ENCODE assay signal across 7 cellular contexts in genomic region chr17:68777856-68778694, GRCh38.
DNase-seq lines count a peak whose midpoint lies in the region; ATAC-seq, FAIRE-seq and TF ChIP-seq lines count a peak whose summit lies in the region.

No MANE protein-coding gene starts in this region.

- peaks cover 23% of the 10 kb centered on the region for H3K4me1 Mint-ChIP-seq in type B pancreatic cell (ENCODE audit: unreplicated experiment)

- no peak for TF ChIP-seq CTCF in K562 (IDR thresholded peaks at IDR 0.05 in 2 of 3, conservative IDR thresholded peaks at IDR 0.05 in 1 of 3; ENCODE audit: insufficient read depth in 2 of 3, low read depth in 1 of 3, low read length in 3 of 3)
- TF ChIP-seq CTCF in type B pancreatic cell (conservative IDR thresholded peaks at IDR 0.05) = no peak

- H3K23ac ChIP-seq in mesenchymal stem cell (ENCODE audit: low read length in 2 of 2) = no peak overlapping the region

- H3K27me3 Mint-ChIP-seq in type B pancreatic cell = no peaks in the 10 kb centered on the region

- TF ChIP-seq POLR2A in K562 (conservative IDR thresholded peaks at IDR 0.05) = no peak

- no TSS peak for BruUV-seq in K562 (replicated peaks; lab: Mats Ljungman, UMichigan)

- no peaks in the 10 kb centered on the region for H3K36me3 ChIP-seq in K562 (ENCODE audit: control insufficient read depth, insufficient read depth, low read length)
- H3K36me3 ChIP-seq in mesenchymal stem cell (ENCODE audit: control insufficient read depth in 1 of 2, insufficient read depth in 2 of 2, low read depth in 1 of 2, low read length in 2 of 2) = no peaks in the 10 kb centered on the region

- peak overlapping the region; percentile 6 for H4K8ac ChIP-seq in mesenchymal stem cell (ENCODE audit: low read length)

- H3K4me2 ChIP-seq in K562 (ENCODE audit: insufficient read depth, low read length) = no peak overlapping the region
- H3K4me2 ChIP-seq in mesenchymal stem cell (ENCODE audit: low read length, poor library complexity, severe bottlenecking) = no peak overlapping the region

- H2BK15ac ChIP-seq in mesenchymal stem cell (ENCODE audit: low read depth, poor library complexity, severe bottlenecking) = no peak overlapping the region

- CTCF ChIA-PET in K562 (lab: Yijun Ruan, JAX; ENCODE audit: low intra/inter-chr PET ratio) = interaction anchor here (0.6 to 3.6 kb wide), 4 partner anchors 194 to 758 kb away, joined by 3 to 44 read pairs (median 9); no protein-coding TSS in a partner anchor

- no peaks in the 10 kb centered on the region for H3K4me1 ChIP-seq in K562 (replicated peaks in 1 of 2; ENCODE audit: control insufficient read depth in 2 of 2, insufficient read depth in 2 of 2, low read length in 2 of 2)
- H3K4me1 ChIP-seq in mesenchymal stem cell (ENCODE audit: control insufficient read depth, insufficient read depth, low read depth, low read length) = peaks cover 4% of the 10 kb centered on the region

- H3K4me3 ChIP-seq in K562 (no peak overlapping the region), mesenchymal stem cell (ENCODE audit: insufficient read depth in 1 of 2, low read depth in 1 of 2, low read length in 2 of 2) (peak overlapping the region in 1 of 2 experiments; percentile 51)

- H2BK12ac ChIP-seq in mesenchymal stem cell (ENCODE audit: low read length in 2 of 2) = peak overlapping the region; percentile 57 to 89

- H3K9me3 ChIP-seq in K562 (replicated peaks; ENCODE audit: control insufficient read depth, insufficient read depth, low read depth, low read length) (no peaks in the 10 kb centered on the region), mesenchymal stem cell (ENCODE audit: control insufficient read depth, low read length) (no peaks in the 10 kb centered on the region)

- peak overlapping the region; percentile 19 for H3K27ac Mint-ChIP-seq in type B pancreatic cell

- peak overlapping the region; percentile 49 for H2BK120ac ChIP-seq in mesenchymal stem cell (ENCODE audit: low read depth, low read length)

- no peak overlapping the region for H3K9ac ChIP-seq in K562 (ENCODE audit: insufficient read depth in 1 of 2, low read depth in 2 of 2, low read length in 2 of 2)
- H3K9ac ChIP-seq in mesenchymal stem cell (ENCODE audit: low read length) = peak overlapping the region; percentile 84

- H3K27ac ChIP-seq in K562 (ENCODE audit: extremely low read depth, low read depth, low read length) = no peak overlapping the region
- no peak overlapping the region for H3K27ac ChIP-seq in mesenchymal stem cell (ENCODE audit: low read length, poor library complexity, severe bottlenecking)

- in situ Hi-C loops in K562 (cut with MboI) = loop anchor here (5.0 to 10.0 kb wide), 5 partner anchors 189 to 747 kb away; no protein-coding TSS in a partner anchor

- H2AFZ ChIP-seq in K562 (ENCODE audit: low read depth, low read length) = no peak overlapping the region
- no peak overlapping the region for H2AFZ ChIP-seq in mesenchymal stem cell (ENCODE audit: low read depth, low read length)

- H3K18ac ChIP-seq in mesenchymal stem cell (ENCODE audit: low read depth in 1 of 2, low read length in 2 of 2) = peak overlapping the region; percentile 67 to 79

- peak overlapping the region; percentile 83 for H4K91ac ChIP-seq in mesenchymal stem cell (ENCODE audit: low read length)

- no peaks in the 10 kb centered on the region for H3K79me2 ChIP-seq in K562 (ENCODE audit: control insufficient read depth, insufficient read depth, low read length)

- peak overlapping the region; percentile 7 for H3K4me3 Mint-ChIP-seq in type B pancreatic cell

- no peak overlapping the region for H2AK5ac ChIP-seq in mesenchymal stem cell (ENCODE audit: low read length, severe bottlenecking)

- WGBS in K562 (ENCODE audit: insufficient coverage, low coverage, missing lambda C conversion rate) = 15% methylated on average over 10 of the region's 10 CpGs
- WGBS in mesenchymal stem cell = 71% methylated on average over 7 of the region's 10 CpGs

- no peaks in the 10 kb centered on the region for H3K9me1 ChIP-seq in K562 (ENCODE audit: control insufficient read depth, insufficient read depth, low read length)

- TF ChIP-seq EP300 in K562 (IDR thresholded peaks at IDR 0.05; ENCODE audit: low read length) = no peak

- no peak for TF ChIP-seq RAD21 in K562 (CRISPR knock-in tag; conservative IDR thresholded peaks at IDR 0.05 in 1 of 2, IDR thresholded peaks at IDR 0.05 in 1 of 2)

- peak; percentile 87 for DNase-seq in NCI-H2029 (lab: John Stamatoyannopoulos, UW)
- DNase-seq in K562 (ENCODE audit: extremely low read depth in 1 of 4, low spot score in 3 of 4) = no peak
- no peak for DNase-seq in mesenchymal stem cell
- DNase-seq in type B pancreatic cell (ENCODE audit: extremely low spot score, unreplicated experiment) = no peak
- DNase-seq in OCI-M1 (lab: John Stamatoyannopoulos, UW) = no peak
- no peak for DNase-seq in stimulated activated CD4-positive, alpha-beta T cell treated with anti-CD3 and anti-CD28 coated beads, Interleukin-4, amount 100 ng/mL, for 1 hour

- H3K4ac ChIP-seq in mesenchymal stem cell (ENCODE audit: low read depth in 1 of 2, low read length in 2 of 2) = no peak overlapping the region

- no peaks in the 10 kb centered on the region for H4K20me1 ChIP-seq in K562 (replicated peaks; ENCODE audit: control insufficient read depth, insufficient read depth, low read length)

- no peaks in the 10 kb centered on the region for H3K79me1 ChIP-seq in mesenchymal stem cell (replicated peaks; ENCODE audit: low read length, poor library complexity, severe bottlenecking)

- no peak overlapping the region for H3K14ac ChIP-seq in mesenchymal stem cell (ENCODE audit: low read length in 2 of 2)

- intact Hi-C loops in K562 (cut with micrococcal nuclease) = loop anchor here (1.0 to 5.0 kb wide), 3 partner anchors 129 to 457 kb away; no protein-coding TSS in a partner anchor

- no peak overlapping the region for H2BK5ac ChIP-seq in mesenchymal stem cell (ENCODE audit: low read depth, low read length, poor library complexity, severe bottlenecking)

- H3K36me3 Mint-ChIP-seq in type B pancreatic cell = no peaks in the 10 kb centered on the region

- FAIRE-seq in K562 (lab: Jason Lieb, UNC) = no peak

- ATAC-seq in K562 (no peak), GM21619 (IDR thresholded peaks at IDR 0.05; ENCODE audit: unreplicated experiment) (no peak)

- no peaks in the 10 kb centered on the region for H3K9me3 Mint-ChIP-seq in type B pancreatic cell

- POLR2A ChIA-PET in K562 (lab: Yijun Ruan, JAX) = no interaction called here

- no peaks in the 10 kb centered on the region for H3K27me3 ChIP-seq in K562 (ENCODE audit: control insufficient read depth in 2 of 2, insufficient read depth in 2 of 2, low read length in 2 of 2)
- no peaks in the 10 kb centered on the region for H3K27me3 ChIP-seq in mesenchymal stem cell (ENCODE audit: control insufficient read depth in 1 of 2, insufficient read depth in 1 of 2, low read length in 2 of 2)

TF ChIP-seq in K562, 482 proteins besides CTCF, POLR2A, EP300 and RAD21:
- TF ChIP-seq HNRNPUL1 (IDR thresholded peaks at IDR 0.05; ENCODE audit: low read length) = no peak
- TF ChIP-seq NFIC (IDR thresholded peaks at IDR 0.05) = peak; percentile 61
TF ChIP-seq in K562: peak in this region for 1.
